Comparison of ENCODE assay signal across 8 cellular contexts in the genomic region with DNA sequence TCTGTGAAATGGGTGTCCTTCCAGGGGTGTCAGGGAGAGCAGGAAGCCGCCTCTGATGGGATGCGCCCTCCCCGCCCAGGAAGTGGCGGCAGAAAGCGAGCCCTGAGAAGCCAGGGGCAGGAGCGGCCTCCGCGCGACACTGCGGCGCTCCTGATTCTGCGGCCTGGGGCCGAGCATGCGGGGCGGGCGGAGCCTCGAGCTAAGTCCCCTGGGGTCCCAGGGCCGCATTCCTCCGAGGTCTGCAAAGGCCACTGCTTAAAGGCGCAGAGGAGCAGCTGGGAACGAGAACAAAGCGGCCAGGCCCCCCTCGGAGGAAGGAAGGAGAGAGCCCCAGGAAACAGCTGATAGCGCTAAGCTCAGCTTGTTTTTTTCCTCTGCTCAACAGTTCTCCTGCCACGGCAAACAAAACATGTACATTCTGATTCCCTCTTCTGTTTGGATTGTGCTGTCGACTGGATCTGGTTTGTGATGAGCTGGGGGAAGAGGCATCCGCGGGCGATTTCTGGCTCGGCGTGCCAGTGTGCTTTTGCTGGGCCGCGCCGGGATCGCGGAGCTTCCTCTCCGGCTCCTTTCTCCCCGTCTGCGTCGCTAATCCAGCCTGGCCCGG. TPM values are rescaled to one million over a fixed set of nuclear protein-coding genes. Genes with fewer than 3 reads are reported as not detected.
DNase-seq lines count a peak whose midpoint lies in the region; ATAC-seq, FAIRE-seq and TF ChIP-seq lines count a peak whose summit lies in the region.

No MANE protein-coding gene starts in this region.

- no peaks in the 10 kb centered on the region for H3K27me3 ChIP-seq in heart right ventricle
- H3K27me3 ChIP-seq in ovary, result no peaks in the 10 kb centered on the region

- H3K4me3 ChIP-seq in heart right ventricle (peak overlapping the region in 9 of 10 donors; percentile 32 to 60 (median 46)), ovary (peak overlapping the region; percentile 33)

- peaks cover 8 to 39% (median 28%) of the 10 kb centered on the region in 9 donors for H3K4me1 ChIP-seq in heart right ventricle
- peaks cover 16% of the 10 kb centered on the region for H3K4me1 ChIP-seq in ovary (ENCODE audit: insufficient read depth)

- H3K27ac ChIP-seq in heart right ventricle (peak overlapping the region; percentile 34 to 97 (median 83)), ovary (peak overlapping the region; percentile 43 to 74)

- TF ChIP-seq CTCF in heart right ventricle (IDR thresholded peaks at IDR 0.05), result no peak
- no peak for TF ChIP-seq CTCF in ovary (IDR thresholded peaks at IDR 0.05)

- TF ChIP-seq POLR2A in ovary (IDR thresholded peaks at IDR 0.05) (no peak), GM12892 (IDR thresholded peaks at IDR 0.05; ENCODE audit: low read depth, low read length) (no peak)

- peaks cover 70% of the 10 kb centered on the region for H3K4me1 Mint-ChIP-seq in activated naive CD4-positive, alpha-beta T cell treated with anti-CD3 and anti-CD28 coated beads, Interleukin-2, amount 50 U/mL, for 24 hours

- H3K36me3 Mint-ChIP-seq in activated naive CD4-positive, alpha-beta T cell treated with anti-CD3 and anti-CD28 coated beads, Interleukin-2, amount 50 U/mL, for 24 hours, result peaks cover 1% of the 10 kb centered on the region

- H3K36me3 ChIP-seq in heart right ventricle (no peaks in the 10 kb centered on the region), ovary (no peaks in the 10 kb centered on the region)

- FAIRE-seq in GM12892 (lab: Jason Lieb, UNC), result no peak

- peak; percentile 18 for ATAC-seq in GM19023 (IDR thresholded peaks at IDR 0.05; ENCODE audit: unreplicated experiment)
- ATAC-seq in heart right ventricle, result peak; percentile 83 to 89 (median 85)

- DNase-seq in MV-4-11 (lab: John Stamatoyannopoulos, UW) (peak; percentile 42), heart right ventricle (peak; percentile 80 to 81), ovary (peak; percentile 35 to 84 (median 57)), hippocampal formation (lab: John Stamatoyannopoulos, UW) (no peak), GM12892 (ENCODE audit: insufficient read length) (no peak), mesenteric fat pad (ENCODE audit: low spot score) (no peak)

- no peak for TF ChIP-seq EP300 in ovary (IDR thresholded peaks at IDR 0.05)

- H3K4me3 Mint-ChIP-seq in activated naive CD4-positive, alpha-beta T cell treated with anti-CD3 and anti-CD28 coated beads, Interleukin-2, amount 50 U/mL, for 24 hours, result peak overlapping the region; percentile 82

- no peaks in the 10 kb centered on the region for H3K27me3 Mint-ChIP-seq in activated naive CD4-positive, alpha-beta T cell treated with anti-CD3 and anti-CD28 coated beads, Interleukin-2, amount 50 U/mL, for 24 hours

- no peaks in the 10 kb centered on the region for H3K9me3 Mint-ChIP-seq in activated naive CD4-positive, alpha-beta T cell treated with anti-CD3 and anti-CD28 coated beads, Interleukin-2, amount 50 U/mL, for 24 hours

- intact Hi-C loops in heart right ventricle (cut with DNase I), result loop anchor here in 7 of 10 donors (2.0 to 10.0 kb wide), 7 partner anchors 52 to 80 kb away; partner anchors contain the start of genes ATP1B3 (in 5 of the 7) and RNF7 (in 2 of the 7)
- intact Hi-C loops in ovary (cut with DNase I), result no loop called here

- H3K9me3 ChIP-seq in heart right ventricle, result peaks cover 0 to 14% (median 0%) of the 10 kb centered on the region in 11 donors
- H3K9me3 ChIP-seq in ovary, result no peaks in the 10 kb centered on the region

- peak overlapping the region; percentile 99 for H3K27ac Mint-ChIP-seq in activated naive CD4-positive, alpha-beta T cell treated with anti-CD3 and anti-CD28 coated beads, Interleukin-2, amount 50 U/mL, for 24 hours

- WGBS in heart right ventricle, 2 donors, result 12 to 13% methylated on average over 41 of the region's 41 CpGs
- 2 to 3% (median 2%) methylated on average over 40 to 41 of the region's 41 CpGs for WGBS in ovary, 3 donors

RNA-seq across cellular contexts. Expression of gene GRK7, which starts 34.1 kb away (rescaled TPM):
- under 1 TPM in 1 of 10 donors, not detected in 9; 0.07 TPM for total RNA-seq in heart right ventricle
- polyA plus RNA-seq in heart right ventricle, result under 1 TPM in 1 of 2 donors, not detected in 1; 0.03 TPM
- total RNA-seq in ovary, result under 1 TPM in 3 of 7 donors, not detected in 4; 0.08 to 0.13 (median 0.13) TPM
- polyA plus RNA-seq in ovary, result under 1 TPM in 1 of 2 donors, not detected in 1; 0.02 TPM
- polyA plus RNA-seq in GM12892 (2012; ENCODE audit: missing spikeins), result not detected
- total RNA-seq in mesenteric fat pad, result not detected

RNA-seq across cellular contexts. Expression of gene RNF7, which starts 59.2 kb away (rescaled TPM):
- total RNA-seq in heart right ventricle, result 10 to 100 TPM; 77.2 to 95.8 (median 82.2) TPM
- 100 to 1,000 TPM; 102 to 191 TPM for polyA plus RNA-seq in heart right ventricle
- 10 to 100 TPM; 70.2 to 88.9 (median 78.5) TPM for total RNA-seq in ovary
- 100 to 1,000 TPM in 1 of 2 donors, 10 to 100 TPM in 1; 90.9 to 100 TPM for polyA plus RNA-seq in ovary
- 71.3 TPM for polyA plus RNA-seq in GM12892 (2012; ENCODE audit: missing spikeins)
- total RNA-seq in mesenteric fat pad, result 76.3 TPM

Comparison
In these comparisons a context has a peak if more than half of its experiments do, and no peak if none do; other contexts are left out.
1. DNase-seq: peak in MV-4-11 (single experiment), heart right ventricle (2 of 2) and ovary (5 of 5); none in hippocampal formation (0 of 2), GM12892 (single experiment) and mesenteric fat pad (single experiment).
2. intact Hi-C loops: an anchor here in heart right ventricle (2.0 to 10.0 kb wide); none called in ovary.